ENCODE assay signal across 31 cellular contexts in genomic region chr6:45081634-45082033, GRCh38.
"Had no signal": no experiment of that assay in that cellular context is flagged by ENCODE, and none has a peak within 500 bp of the region (broad histone marks: within the 10 kb centered on the region; RNA-seq: fewer than 3 reads in every experiment).

No MANE protein-coding gene starts in this region.

- H2AFZ ChIP-seq: neural progenitor cell had no signal

- H3K4me3 ChIP-seq: neural progenitor cell, pancreas, prostate gland, skin epidermis, smooth muscle cell, spleen, suprapubic skin, testis, tibial artery, transverse colon, upper lobe of right lung, vagina had no signal

- H3K4me1 ChIP-seq: pancreas, prostate gland, spleen, suprapubic skin, testis, tibial artery, transverse colon, upper lobe of right lung, vagina had no signal

- DNase-seq: naive thymus-derived CD4-positive, alpha-beta T cell; natural killer cell; nucleus accumbens; pancreas; right cardiac atrium; spleen; stimulated activated CD4-positive, alpha-beta T cell treated with anti-CD3 and anti-CD28 coated beads, Interleukin-12 subunit alpha, Interleukin-12 subunit beta, amount 100 ng/mL, for 4 hours; stimulated activated CD4-positive, alpha-beta T cell treated with anti-CD3 and anti-CD28 coated beads, Interleukin-1b, Interleukin-23, amount 100 ng/mL, for 48 hours; stimulated activated CD4-positive, alpha-beta T cell treated with anti-CD3 and anti-CD28 coated beads, Interleukin-4, amount 100 ng/mL, for 1 hour; stimulated activated CD4-positive, alpha-beta T cell treated with anti-CD3 and anti-CD28 coated beads, Interleukin-4, amount 100 ng/mL, for 4 hours; stimulated activated CD8-positive, alpha-beta memory T cell treated with anti-CD3 and anti-CD28 coated beads, Interleukin-4, amount 100 ng/mL, for 48 hours; stimulated activated naive CD4-positive, alpha-beta T cell; stimulated activated naive CD8-positive, alpha-beta T cell treated with anti-CD3 and anti-CD28 coated beads, Interleukin-15, amount 100 ng/mL, for 72 hours; stimulated activated naive CD8-positive, alpha-beta T cell treated with anti-CD3 and anti-CD28 coated beads, Interleukin-15, Interleukin-2, amounts not matched to agents 100 U/mL and 50 U/mL, for 24 hours; substantia nigra; testis; tibial artery; transverse colon; upper lobe of right lung had no signal

- H3K27me3 Mint-ChIP-seq: naive thymus-derived CD4-positive, alpha-beta T cell; stimulated activated memory B cell treated with anti-CD40 and anti-IgM and Interleukin-4, amounts not matched to agents 10 μg/mL and 1 μg/mL and 100 μg/mL, for 72 hours; stimulated activated naive CD8-positive, alpha-beta T cell treated with anti-CD3 and anti-CD28 coated beads, Interleukin-15, amount 100 ng/mL, for 72 hours; type B pancreatic cell had no signal

- ATAC-seq: naive thymus-derived CD4-positive, alpha-beta T cell; natural killer cell; pancreas; right cardiac atrium; sciatic nerve; stimulated activated memory B cell treated with anti-CD40 and anti-IgM and Interleukin-4, amounts not matched to agents 10 μg/mL and 1 μg/mL and 100 μg/mL, for 72 hours; stimulated activated naive CD8-positive, alpha-beta T cell treated with anti-CD3 and anti-CD28 coated beads, Interleukin-15, amount 100 ng/mL, for 72 hours; stimulated activated naive CD8-positive, alpha-beta T cell treated with anti-CD3 and anti-CD28 coated beads, Interleukin-15, Interleukin-2, amounts not matched to agents 100 U/mL and 50 U/mL, for 24 hours; upper lobe of right lung had no signal

- H3K27me3 ChIP-seq: neural progenitor cell, neutrophil, pancreas, spleen, suprapubic skin, testis, tibial artery, transverse colon, upper lobe of right lung, vagina had no signal

- H3K4me3 Mint-ChIP-seq: naive thymus-derived CD4-positive, alpha-beta T cell; natural killer cell; nephron; neural progenitor cell; stimulated activated memory B cell treated with anti-CD40 and anti-IgM and Interleukin-4, amounts not matched to agents 10 μg/mL and 1 μg/mL and 100 μg/mL, for 72 hours; stimulated activated naive CD8-positive, alpha-beta T cell treated with anti-CD3 and anti-CD28 coated beads, Interleukin-15, amount 100 ng/mL, for 72 hours; type B pancreatic cell had no signal

- H3K27ac ChIP-seq: neural progenitor cell, neutrophil, pancreas, prostate gland, skin epidermis, spleen, suprapubic skin, testis, tibial artery, transverse colon, upper lobe of right lung, vagina had no signal

- H3K36me3 ChIP-seq: neural progenitor cell, neutrophil, pancreas, prostate gland, spleen, suprapubic skin, tibial artery, transverse colon, upper lobe of right lung, vagina had no signal

- FAIRE-seq: pancreas, urothelium cell line had no signal

- H3K4me2 ChIP-seq: neural progenitor cell, smooth muscle cell had no signal

- H3K27ac Mint-ChIP-seq: natural killer cell; nephron; neural progenitor cell; stimulated activated memory B cell treated with anti-CD40 and anti-IgM and Interleukin-4, amounts not matched to agents 10 μg/mL and 1 μg/mL and 100 μg/mL, for 72 hours; stimulated activated naive CD8-positive, alpha-beta T cell treated with anti-CD3 and anti-CD28 coated beads, Interleukin-15, amount 100 ng/mL, for 72 hours; type B pancreatic cell had no signal

- H3K4me1 Mint-ChIP-seq: natural killer cell; nephron; stimulated activated memory B cell treated with anti-CD40 and anti-IgM and Interleukin-4, amounts not matched to agents 10 μg/mL and 1 μg/mL and 100 μg/mL, for 72 hours had no signal

- H3K9ac ChIP-seq: neural progenitor cell had no signal

- H3K9me3 ChIP-seq: pancreas, prostate gland, testis, upper lobe of right lung had no signal
